ENCODE assay signal across 9 cellular contexts in genomic region chr15:63233667-63234419, GRCh38. TPM values are rescaled to one million over a fixed set of nuclear protein-coding genes. Genes with fewer than 3 reads are reported as not detected.
DNase-seq lines count a peak whose midpoint lies in the region; ATAC-seq and TF ChIP-seq lines count a peak whose summit lies in the region.
"Had no signal": no experiment of that assay in that cellular context is flagged by ENCODE, and none has a peak within 500 bp of the region (broad histone marks: within the 10 kb centered on the region; RNA-seq: fewer than 3 reads in every experiment).

No MANE protein-coding gene starts in this region.

- peak overlapping the region; percentile 73 for H3K27ac Mint-ChIP-seq in stimulated activated naive B cell treated with anti-CD40 and anti-IgM and Interleukin-4, amounts not matched to agents 10 μg/mL and 1 μg/mL and 100 μg/mL, for 72 hours

- H3K4me1 Mint-ChIP-seq in stimulated activated naive B cell treated with anti-CD40 and anti-IgM and Interleukin-4, amounts not matched to agents 10 μg/mL and 1 μg/mL and 100 μg/mL, for 72 hours: peaks cover 38 to 77% of the 10 kb centered on the region in 2 donors

- peak overlapping the region; percentile 68 for H3K9ac ChIP-seq in adipocyte (ENCODE audit: low read length)

- peak overlapping the region; percentile 14 to 69 for H3K4me3 Mint-ChIP-seq in stimulated activated naive B cell treated with anti-CD40 and anti-IgM and Interleukin-4, amounts not matched to agents 10 μg/mL and 1 μg/mL and 100 μg/mL, for 72 hours

- H3K4me1 ChIP-seq in adipocyte (ENCODE audit: control insufficient read depth, insufficient read depth, low read length): peaks cover 63% of the 10 kb centered on the region

- peak overlapping the region; percentile 51 for H3K4me3 ChIP-seq in adipocyte (ENCODE audit: low read length)
- no peak overlapping the region for H3K4me3 ChIP-seq in kidney epithelial cell (ENCODE audit: low read depth, low read length)

- H3K27me3 Mint-ChIP-seq in stimulated activated naive B cell treated with anti-CD40 and anti-IgM and Interleukin-4, amounts not matched to agents 10 μg/mL and 1 μg/mL and 100 μg/mL, for 72 hours: no peaks in the 10 kb centered on the region

- H3K9me3 Mint-ChIP-seq in stimulated activated naive B cell treated with anti-CD40 and anti-IgM and Interleukin-4, amounts not matched to agents 10 μg/mL and 1 μg/mL and 100 μg/mL, for 72 hours: no peaks in the 10 kb centered on the region

- H3K36me3 ChIP-seq in adipocyte (ENCODE audit: control insufficient read depth, insufficient read depth, low read length, severe bottlenecking): no peaks in the 10 kb centered on the region
- H3K36me3 ChIP-seq in kidney epithelial cell (ENCODE audit: control insufficient read depth, insufficient read depth, low read length): no peaks in the 10 kb centered on the region

- DNase-seq in HT1080 (ENCODE audit: low read depth) (peak; percentile 64), adipocyte (ENCODE audit: low read depth) (peak; percentile 62), kidney epithelial cell (ENCODE audit: low read depth) (peak; percentile 23), NCI-H2029 treated with DMSO at 0.1 percent for 48 hours (lab: John Stamatoyannopoulos, UW) (no peak), NCI-H2107 treated with DMSO at 0.1 percent for 48 hours (lab: John Stamatoyannopoulos, UW; ENCODE audit: unreplicated experiment) (no peak)
- no peak for DNase-seq in stimulated activated naive B cell treated with anti-CD40 and anti-IgM and Interleukin-4, amounts not matched to agents 10 μg/mL and 1 μg/mL and 100 μg/mL, for 72 hours
- no peak for DNase-seq in activated CD4-positive, alpha-beta T cell treated with anti-CD3 and anti-CD28 coated beads for 4 hours
- DNase-seq: effector CD4-positive, alpha-beta T cell had no signal

- peak; percentile 76 to 79 for ATAC-seq in stimulated activated naive B cell treated with anti-CD40 and anti-IgM and Interleukin-4, amounts not matched to agents 10 μg/mL and 1 μg/mL and 100 μg/mL, for 72 hours (replicated peaks)
- ATAC-seq in HG03196 (IDR thresholded peaks at IDR 0.05; ENCODE audit: unreplicated experiment): no peak

- H3K9me3 ChIP-seq in adipocyte (ENCODE audit: control insufficient read depth, low read length): no peaks in the 10 kb centered on the region

- peaks cover 15 to 29% of the 10 kb centered on the region in 2 donors for H3K36me3 Mint-ChIP-seq in stimulated activated naive B cell treated with anti-CD40 and anti-IgM and Interleukin-4, amounts not matched to agents 10 μg/mL and 1 μg/mL and 100 μg/mL, for 72 hours

- H3K27me3 ChIP-seq in adipocyte (replicated peaks; ENCODE audit: control insufficient read depth, insufficient read depth, low read length): no peaks in the 10 kb centered on the region
- no peaks in the 10 kb centered on the region for H3K27me3 ChIP-seq in kidney epithelial cell (ENCODE audit: control insufficient read depth, insufficient read depth, low read length)

- no peak for TF ChIP-seq CTCF in kidney epithelial cell (IDR thresholded peaks at IDR 0.05; ENCODE audit: insufficient read depth, low read length, poor library complexity, severe bottlenecking)

RNA-seq across cellular contexts. Expression of gene APH1B, which starts 43.6 kb away (rescaled TPM):
- total RNA-seq in HT1080 (2014; rRNA removed; shearing (Covaris generic)): 3.2 and 4.9 TPM in 2 replicates
- 8.0 and 9.0 TPM in 2 replicates for polyA plus RNA-seq in HT1080 (2015; cell fraction: cytosol; rRNA removed)
- polyA plus RNA-seq in HT1080 (2015; cell fraction: nucleus; rRNA removed): 13.8 and 14.4 TPM in 2 replicates
- total RNA-seq in kidney epithelial cell: 10.2 and 12.1 TPM in 2 replicates

RNA-seq across cellular contexts. Expression of gene RAB8B, which starts 44.4 kb away (rescaled TPM):
- 10.8 and 15.7 TPM in 2 replicates for total RNA-seq in HT1080 (2014; rRNA removed; shearing (Covaris generic))
- polyA plus RNA-seq in HT1080 (2015; cell fraction: cytosol; rRNA removed): 16.8 and 21.3 TPM in 2 replicates
- 12.8 and 16.7 TPM in 2 replicates for polyA plus RNA-seq in HT1080 (2015; cell fraction: nucleus; rRNA removed)
- 21.5 and 28.9 TPM in 2 replicates for total RNA-seq in kidney epithelial cell

Comparison
In these comparisons a context has a peak if more than half of its experiments do, and no peak if none do; other contexts are left out.
1. DNase-seq: peak in HT1080 (single experiment), adipocyte (single experiment) and kidney epithelial cell (single experiment); none in stimulated activated naive B cell treated with anti-CD40 and anti-IgM and Interleukin-4, amounts not matched to agents 10 μg/mL and 1 μg/mL and 100 μg/mL, for 72 hours (single experiment), NCI-H2029 treated with DMSO at 0.1 percent for 48 hours (single experiment), NCI-H2107 treated with DMSO at 0.1 percent for 48 hours (single experiment) and activated CD4-positive, alpha-beta T cell treated with anti-CD3 and anti-CD28 coated beads for 4 hours (0 of 2).